Comparison of ENCODE assay signal across 8 cellular contexts in genomic region chrX:102650903-102651241, GRCh38. TPM values are rescaled to one million over a fixed set of nuclear protein-coding genes. Genes with fewer than 3 reads are reported as not detected.
DNase-seq lines count a peak whose midpoint lies in the region; ATAC-seq and TF ChIP-seq lines count a peak whose summit lies in the region.

No MANE protein-coding gene starts in this region.

- H3K4me3 ChIP-seq in GM06990 (replicated peaks; ENCODE audit: low read depth, low read length) (peak overlapping the region; percentile 43), gastroesophageal sphincter (peak overlapping the region; percentile 74 to 98), prostate gland (peak overlapping the region; percentile 53 to 56)

- no CpG with 5 or more reads among the region's 23 CpGs for WGBS in gastroesophageal sphincter (ENCODE audit: low coverage in 1 of 2), 2 donors
- WGBS in prostate gland = 6% methylated on average over 12 of the region's 23 CpGs

- H3K27ac ChIP-seq in gastroesophageal sphincter (peak overlapping the region; percentile 78 to 87 (median 86)), prostate gland (peak overlapping the region; percentile 71 to 82)

- intact Hi-C loops in prostate gland (cut with DNase I) = loop anchor here (2.0 kb wide), 2 partner anchors 52 to 62 kb away; partner anchors contain the start of genes ARMCX5 and GPRASP2

- peaks cover 0 to 6% of the 10 kb centered on the region in 2 donors for H3K27me3 Mint-ChIP-seq in T-cell

- TF ChIP-seq POLR2A in gastroesophageal sphincter (IDR thresholded peaks at IDR 0.05) = no peak
- TF ChIP-seq POLR2A in prostate gland (IDR thresholded peaks at IDR 0.05) = no peak

- H3K36me3 Mint-ChIP-seq in T-cell = peaks cover 15% of the 10 kb centered on the region
- peaks cover 11 to 17% of the 10 kb centered on the region in 2 donors for H3K36me3 Mint-ChIP-seq in activated naive CD4-positive, alpha-beta T cell treated with anti-CD3 and anti-CD28 coated beads, Interleukin-2, amount 50 U/mL, for 72 hours

- peaks cover 0 to 23% (median 0%) of the 10 kb centered on the region in 3 donors for H3K4me1 ChIP-seq in gastroesophageal sphincter
- H3K4me1 ChIP-seq in prostate gland (replicated peaks) = no peaks in the 10 kb centered on the region

- H3K27ac Mint-ChIP-seq in T-cell = peak overlapping the region; percentile 98
- peak overlapping the region in 1 of 2 donors; percentile 91 for H3K27ac Mint-ChIP-seq in activated naive CD4-positive, alpha-beta T cell treated with anti-CD3 and anti-CD28 coated beads, Interleukin-2, amount 50 U/mL, for 72 hours

- POLR2A ChIA-PET in T-cell (lab: Charles Lee) = no interaction called here
- POLR2A ChIA-PET in GM10248 (lab: Yijun Ruan, JAX) = no interaction called here

- H3K36me3 ChIP-seq in GM06990 (ENCODE audit: control insufficient read depth, insufficient read depth, low read length) (no peaks in the 10 kb centered on the region), gastroesophageal sphincter (no peaks in the 10 kb centered on the region), prostate gland (no peaks in the 10 kb centered on the region)

- CTCF ChIA-PET in T-cell (lab: Charles Lee) (no interaction called here), GM10248 (lab: Yijun Ruan, JAX) (no interaction called here)

- H3K9me3 ChIP-seq in gastroesophageal sphincter (no peaks in the 10 kb centered on the region), prostate gland (no peaks in the 10 kb centered on the region)

- no peak for TF ChIP-seq EP300 in gastroesophageal sphincter (IDR thresholded peaks at IDR 0.05)

- DNase-seq in GM06990 (ENCODE audit: extremely low read depth, insufficient read length) = no peak
- peak in 1 of 34 experiments; percentile 9 for DNase-seq in T-cell
- DNase-seq in prostate gland (ENCODE audit: low spot score) = no peak
- no peak for DNase-seq in NCI-H1105 (lab: John Stamatoyannopoulos, UW)
- DNase-seq in GM10248 (ENCODE audit: extremely low spot score) = no peak
- no peak for DNase-seq in activated naive CD4-positive, alpha-beta T cell treated with anti-CD3 and anti-CD28 coated beads, Interleukin-2, amount 50 U/mL, for 72 hours (ENCODE audit: low spot score in 2 of 2)

- peak; percentile 13 to 30 (median 28) for ATAC-seq in T-cell (replicated peaks in 1 of 4)
- ATAC-seq in gastroesophageal sphincter = peak; percentile 34
- ATAC-seq in GM21737 (IDR thresholded peaks at IDR 0.05; ENCODE audit: unreplicated experiment) = no peak
- no peak for ATAC-seq in activated naive CD4-positive, alpha-beta T cell treated with anti-CD3 and anti-CD28 coated beads, Interleukin-2, amount 50 U/mL, for 72 hours

- H3K4me3 Mint-ChIP-seq in T-cell = peak overlapping the region; percentile 97 to 99 (median 98)

- TF ChIP-seq CTCF in GM06990 (IDR thresholded peaks at IDR 0.05; ENCODE audit: insufficient read depth, low read length, poor library complexity, severe bottlenecking) (no peak), gastroesophageal sphincter (IDR thresholded peaks at IDR 0.05) (no peak), prostate gland (IDR thresholded peaks at IDR 0.05) (no peak), GM10248 (IDR thresholded peaks at IDR 0.05; ENCODE audit: control extremely low read depth, extremely low read depth, low read depth, missing control alignments) (no peak)

- H3K9me3 Mint-ChIP-seq in T-cell = no peaks in the 10 kb centered on the region
- no peaks in the 10 kb centered on the region for H3K9me3 Mint-ChIP-seq in activated naive CD4-positive, alpha-beta T cell treated with anti-CD3 and anti-CD28 coated beads, Interleukin-2, amount 50 U/mL, for 72 hours

- H3K4me1 Mint-ChIP-seq in T-cell = peaks cover 17 to 36% (median 34%) of the 10 kb centered on the region in 3 donors

- H3K27me3 ChIP-seq in GM06990 (replicated peaks; ENCODE audit: control insufficient read depth, insufficient read depth, low read length) (no peaks in the 10 kb centered on the region), gastroesophageal sphincter (no peaks in the 10 kb centered on the region), prostate gland (replicated peaks; ENCODE audit: insufficient read depth) (no peaks in the 10 kb centered on the region)

RNA-seq across cellular contexts. Expression of gene GPRASP1, which starts 0.4 kb away (rescaled TPM):
- total RNA-seq in T-cell (10 to 100 TPM; 32.6 to 69.1 (median 36.0) TPM), gastroesophageal sphincter (10 to 100 TPM; 10.8 to 33.8 (median 22.0) TPM), prostate gland (10 to 100 TPM in 1 of 2 donors, 1 to 10 TPM in 1; 8.9 to 15.8 TPM)
- 1 to 10 TPM; 1.7 to 3.3 TPM for total RNA-seq in activated naive CD4-positive, alpha-beta T cell treated with anti-CD3 and anti-CD28 coated beads, Interleukin-2, amount 50 U/mL, for 72 hours

RNA-seq across cellular contexts. Expression of gene ARMCX5, which starts 51.6 kb away (rescaled TPM):
- total RNA-seq in T-cell (10 to 100 TPM; 10.5 to 14.4 (median 12.1) TPM), gastroesophageal sphincter (10 to 100 TPM in 3 of 4 donors, 1 to 10 TPM in 1; 4.6 to 16.4 (median 10.7) TPM), prostate gland (10 to 100 TPM; 18.6 to 32.7 TPM)
- 1 to 10 TPM; 6.1 to 8.1 TPM for total RNA-seq in activated naive CD4-positive, alpha-beta T cell treated with anti-CD3 and anti-CD28 coated beads, Interleukin-2, amount 50 U/mL, for 72 hours

Comparison
In these comparisons a context has a peak if more than half of its experiments do, and no peak if none do; other contexts are left out.
1. ATAC-seq: peak in T-cell (4 of 4) and gastroesophageal sphincter (single experiment); none in GM21737 (single experiment) and activated naive CD4-positive, alpha-beta T cell treated with anti-CD3 and anti-CD28 coated beads, Interleukin-2, amount 50 U/mL, for 72 hours (0 of 2).
2. Peak in every context shown above with its lines, with median percentiles within 50 percentile points of each other: H3K4me3 ChIP-seq.